ENCODE assay signal across 1 cellular context in the genomic region with DNA sequence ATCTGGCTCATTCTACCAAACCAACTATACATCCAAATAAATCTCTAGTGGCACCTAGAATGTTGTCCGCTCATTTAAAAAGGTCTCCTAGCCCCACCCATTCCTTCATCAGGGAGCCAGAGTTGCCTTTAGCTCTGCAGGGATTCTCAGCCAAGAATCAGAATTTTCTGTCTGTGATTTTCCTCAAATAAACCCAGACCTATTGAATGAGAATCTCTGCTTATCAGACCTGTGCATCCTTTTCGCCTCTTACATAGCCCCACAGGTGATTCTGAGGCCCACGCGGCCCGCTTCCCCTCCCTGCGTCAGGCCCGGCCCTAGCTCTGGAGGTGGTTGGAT.
TF ChIP-seq lines count a peak whose summit lies in the region.

No MANE protein-coding gene starts in this region.

TF ChIP-seq in endothelial cell of umbilical vein, 7 proteins besides CTCF, POLR2A, EP300 and RAD21:
- TF ChIP-seq EZH2 (IDR thresholded peaks at IDR 0.05; ENCODE audit: borderline replicate concordance, low read depth, low read length, severe bottlenecking) (no peak), GATA2 (IDR thresholded peaks at IDR 0.05; ENCODE audit: insufficient read depth, insufficient read length, low read depth, low read length) (no peak), MYC (IDR thresholded peaks at IDR 0.05; ENCODE audit: low read depth, low read length) (no peak)
